Comparison of ENCODE assay signal across 15 cellular contexts in genomic region chr3:172513488-172513887, GRCh38. TPM values are rescaled to one million over a fixed set of nuclear protein-coding genes. Genes with fewer than 3 reads are reported as not detected.
DNase-seq lines count a peak whose midpoint lies in the region; TF ChIP-seq lines count a peak whose summit lies in the region.
"Had no signal": no experiment of that assay in that cellular context is flagged by ENCODE, and none has a peak within 500 bp of the region (broad histone marks: within the 10 kb centered on the region; RNA-seq: fewer than 3 reads in every experiment).

No MANE protein-coding gene starts in this region.

- H3K27ac ChIP-seq in stomach smooth muscle (ENCODE audit: low read length) (peak overlapping the region; percentile 2), MM.1S (ENCODE audit: low read length) (no peak overlapping the region)
- H3K27ac ChIP-seq: hepatocyte had no signal

- no peak for DNase-seq in activated naive CD4-positive, alpha-beta T cell (lab: John Stamatoyannopoulos, UW)
- no peak for DNase-seq in T-helper 2 cell treated with Interferon-gamma antibody and Interleukin-4, amounts not matched to agents 5 μg/mL and 100 μg/mL, for 36 hours (ENCODE audit: low spot score)
- DNase-seq in fibroblast of the aortic adventitia (ENCODE audit: low read depth) (peak; percentile 50), MM.1S (no peak), Calu3 (no peak), HuH-7 (ENCODE audit: low spot score) (no peak)
- DNase-seq: NCI-H510A; stimulated activated CD4-positive, alpha-beta T cell treated with anti-CD3 and anti-CD28 coated beads, Interleukin-4, amount 100 ng/mL, for 1 hour had no signal

- H3K27me3 ChIP-seq in stomach smooth muscle (ENCODE audit: control insufficient read depth in 1 of 2, insufficient read depth in 2 of 2, low read length in 2 of 2): no peaks in the 10 kb centered on the region
- no peaks in the 10 kb centered on the region for H3K27me3 ChIP-seq in MM.1S (replicated peaks; ENCODE audit: insufficient read depth, low read length)
- H3K27me3 ChIP-seq: hepatocyte had no signal

- H3K9me2 ChIP-seq in MM.1S (replicated peaks; ENCODE audit: insufficient read depth, low read length): no peaks in the 10 kb centered on the region

- H3K4me1 Mint-ChIP-seq in activated naive CD4-positive, alpha-beta T cell treated with anti-CD3 and anti-CD28 coated beads, Interleukin-2, amount 50 U/mL, for 24 hours: peaks cover 92% of the 10 kb centered on the region
- H3K4me1 Mint-ChIP-seq in T-helper 2 cell treated with Interferon-gamma antibody and Interleukin-4, amounts not matched to agents 5 μg/mL and 100 μg/mL, for 36 hours (ENCODE audit: low read depth): peaks cover 85% of the 10 kb centered on the region
- H3K4me1 Mint-ChIP-seq in Calu3 (ENCODE audit: low read depth, unreplicated experiment): peaks cover 28% of the 10 kb centered on the region
- H3K4me1 Mint-ChIP-seq: neural crest cell had no signal

- peaks cover 3% of the 10 kb centered on the region; the same call in 1 of the 2 replicates for H3F3A ChIP-seq in MM.1S (ENCODE audit: insufficient read depth, low read length)

- H3K4me3 Mint-ChIP-seq in activated naive CD4-positive, alpha-beta T cell treated with anti-CD3 and anti-CD28 coated beads, Interleukin-2, amount 50 U/mL, for 24 hours: peak overlapping the region; percentile 60
- H3K4me3 Mint-ChIP-seq in T-helper 2 cell treated with Interferon-gamma antibody and Interleukin-4, amounts not matched to agents 5 μg/mL and 100 μg/mL, for 36 hours: peak overlapping the region; percentile 99
- H3K4me3 Mint-ChIP-seq in Calu3 (ENCODE audit: low read depth, unreplicated experiment): no peak overlapping the region
- H3K4me3 Mint-ChIP-seq: neural crest cell, type B pancreatic cell had no signal

- H3K27ac Mint-ChIP-seq in activated naive CD4-positive, alpha-beta T cell treated with anti-CD3 and anti-CD28 coated beads, Interleukin-2, amount 50 U/mL, for 24 hours: peak overlapping the region; percentile 82
- H3K27ac Mint-ChIP-seq in T-helper 2 cell treated with Interferon-gamma antibody and Interleukin-4, amounts not matched to agents 5 μg/mL and 100 μg/mL, for 36 hours: peak overlapping the region; percentile 67
- no peak overlapping the region for H3K27ac Mint-ChIP-seq in Calu3 (ENCODE audit: unreplicated experiment)
- H3K27ac Mint-ChIP-seq: type B pancreatic cell had no signal

- no peaks in the 10 kb centered on the region for H3K27me3 Mint-ChIP-seq in activated naive CD4-positive, alpha-beta T cell treated with anti-CD3 and anti-CD28 coated beads, Interleukin-2, amount 50 U/mL, for 24 hours
- H3K27me3 Mint-ChIP-seq in T-helper 2 cell treated with Interferon-gamma antibody and Interleukin-4, amounts not matched to agents 5 μg/mL and 100 μg/mL, for 36 hours (ENCODE audit: low read depth): no peaks in the 10 kb centered on the region
- H3K27me3 Mint-ChIP-seq in Calu3 (ENCODE audit: unreplicated experiment): no peaks in the 10 kb centered on the region
- H3K27me3 Mint-ChIP-seq: type B pancreatic cell had no signal

- H3K79me2 ChIP-seq in MM.1S (ENCODE audit: low read length): no peaks in the 10 kb centered on the region

- no peaks in the 10 kb centered on the region for H4K20me1 ChIP-seq in MM.1S (ENCODE audit: insufficient read depth, low read length)

- H2AFZ ChIP-seq in MM.1S (ENCODE audit: low read length): no peak overlapping the region
- H2AFZ ChIP-seq: hepatocyte had no signal

- H3K4me1 ChIP-seq in stomach smooth muscle (ENCODE audit: control insufficient read depth, insufficient read depth, low read length): peaks cover 20% of the 10 kb centered on the region
- H3K4me1 ChIP-seq in MM.1S (ENCODE audit: low read length): peaks cover 26% of the 10 kb centered on the region

- intact Hi-C loops in Calu3 (cut with micrococcal nuclease; ENCODE audit: unreplicated experiment): no loop called here

- peaks cover 31% of the 10 kb centered on the region for H3K36me3 Mint-ChIP-seq in activated naive CD4-positive, alpha-beta T cell treated with anti-CD3 and anti-CD28 coated beads, Interleukin-2, amount 50 U/mL, for 24 hours
- H3K36me3 Mint-ChIP-seq in T-helper 2 cell treated with Interferon-gamma antibody and Interleukin-4, amounts not matched to agents 5 μg/mL and 100 μg/mL, for 36 hours (ENCODE audit: low read depth): peaks cover 96% of the 10 kb centered on the region
- H3K36me3 Mint-ChIP-seq in Calu3 (ENCODE audit: insufficient read depth, unreplicated experiment): peaks cover 19% of the 10 kb centered on the region

- H3K4me3 ChIP-seq in fibroblast of the aortic adventitia (ENCODE audit: low read depth, low read length) (no peak overlapping the region), stomach smooth muscle (ENCODE audit: low read length in 2 of 2) (no peak overlapping the region), MM.1S (ENCODE audit: low read length) (no peak overlapping the region)
- H3K4me3 ChIP-seq: hepatocyte had no signal

- no peaks in the 10 kb centered on the region for H3K9me3 ChIP-seq in stomach smooth muscle (ENCODE audit: control insufficient read depth in 2 of 2, low read length in 2 of 2)
- no peaks in the 10 kb centered on the region for H3K9me3 ChIP-seq in MM.1S (replicated peaks; ENCODE audit: insufficient read depth, low read length)

- peaks cover 7% of the 10 kb centered on the region for H3K9me3 Mint-ChIP-seq in activated naive CD4-positive, alpha-beta T cell treated with anti-CD3 and anti-CD28 coated beads, Interleukin-2, amount 50 U/mL, for 24 hours
- no peaks in the 10 kb centered on the region for H3K9me3 Mint-ChIP-seq in T-helper 2 cell treated with Interferon-gamma antibody and Interleukin-4, amounts not matched to agents 5 μg/mL and 100 μg/mL, for 36 hours
- H3K9me3 Mint-ChIP-seq in Calu3 (ENCODE audit: low read depth, unreplicated experiment): no peaks in the 10 kb centered on the region
- H3K9me3 Mint-ChIP-seq: type B pancreatic cell had no signal

- TF ChIP-seq CTCF in fibroblast of the aortic adventitia (IDR thresholded peaks at IDR 0.05; ENCODE audit: insufficient read depth, low read length) (no peak), MM.1S (IDR thresholded peaks at IDR 0.05; ENCODE audit: low read length) (no peak), Calu3 (IDR thresholded peaks at IDR 0.05; ENCODE audit: unreplicated experiment) (no peak)

- no TSS peak for BruUV-seq in Calu3 (replicated peaks; lab: Mats Ljungman, UMichigan)

- H3K4me2 ChIP-seq in MM.1S (ENCODE audit: low read depth, low read length): no peak overlapping the region
- H3K4me2 ChIP-seq: hepatocyte had no signal

- H3K9ac ChIP-seq in stomach smooth muscle (ENCODE audit: low read length in 2 of 2): no peak overlapping the region
- H3K9ac ChIP-seq in MM.1S (ENCODE audit: low read length): no peak overlapping the region

- CTCF ChIA-PET in Calu3 (lab: Charles Lee): interaction anchor here (0.5 to 1.4 kb wide), 4 partner anchors 10 to 654 kb away, joined by 3 to 5 read pairs (median 4); partner anchors contain the start of gene TNFSF10

- H3K36me3 ChIP-seq in stomach smooth muscle (ENCODE audit: control insufficient read depth in 2 of 2, insufficient read depth in 2 of 2, low read length in 2 of 2) (peaks cover 2% of the 10 kb centered on the region in 2 donors), MM.1S (replicated peaks; ENCODE audit: insufficient read depth, low read length) (no peaks in the 10 kb centered on the region)

RNA-seq across cellular contexts. Expression of gene TNFSF10, which starts 9.7 kb away (rescaled TPM):
- total RNA-seq in fibroblast of the aortic adventitia (ENCODE audit: low replicate concordance): 1.1 and 5.0 TPM in 2 replicates
- 41.4 and 58.7 TPM in 2 replicates for total RNA-seq in Calu3 (2022)
- total RNA-seq: chondrocyte, LHCN-M2, neural crest cell had no signal
